Comparison of ENCODE assay signal across 19 cellular contexts in genomic region chr14:75572104-75572503, GRCh38. TPM values are rescaled to one million over a fixed set of nuclear protein-coding genes. Genes with fewer than 3 reads are reported as not detected.
DNase-seq lines count a peak whose midpoint lies in the region; ATAC-seq and TF ChIP-seq lines count a peak whose summit lies in the region.
"Had no signal": no experiment of that assay in that cellular context is flagged by ENCODE, and none has a peak within 500 bp of the region (broad histone marks: within the 10 kb centered on the region; RNA-seq: fewer than 3 reads in every experiment).

No MANE protein-coding gene starts in this region.

- H3K4me1 Mint-ChIP-seq in activated naive CD4-positive, alpha-beta T cell treated with anti-CD3 and anti-CD28 coated beads, Interleukin-2, amount 50 U/mL, for 24 hours = peaks cover 48% of the 10 kb centered on the region
- H3K4me1 Mint-ChIP-seq in activated T-helper 17 cell treated with anti-CD3 and anti-CD28 coated beads, Interleukin-2, amount 50 U/mL, for 72 hours = peaks cover 34% of the 10 kb centered on the region
- H3K4me1 Mint-ChIP-seq: IgD-negative memory B cell had no signal

- intact Hi-C loops in mucosa of descending colon (cut with DNase I, micrococcal nuclease) = no loop called here
- intact Hi-C loops in upper lobe of right lung (cut with DNase I) = no loop called here

- no peak for TF ChIP-seq CTCF in mucosa of descending colon (IDR thresholded peaks at IDR 0.05)
- TF ChIP-seq CTCF in upper lobe of right lung (IDR thresholded peaks at IDR 0.05) = no peak

- H3K4me1 ChIP-seq in mucosa of descending colon (ENCODE audit: low read depth) (no peaks in the 10 kb centered on the region), upper lobe of right lung (no peaks in the 10 kb centered on the region)

- peak overlapping the region; percentile 82 for H3K27ac Mint-ChIP-seq in activated naive CD4-positive, alpha-beta T cell treated with anti-CD3 and anti-CD28 coated beads, Interleukin-2, amount 50 U/mL, for 24 hours
- peak overlapping the region; percentile 98 for H3K27ac Mint-ChIP-seq in activated T-helper 17 cell treated with anti-CD3 and anti-CD28 coated beads, Interleukin-2, amount 50 U/mL, for 72 hours
- H3K27ac Mint-ChIP-seq: CD8-positive, alpha-beta T cell; H9; IgD-negative memory B cell had no signal

- H3K9me3 Mint-ChIP-seq in activated naive CD4-positive, alpha-beta T cell treated with anti-CD3 and anti-CD28 coated beads, Interleukin-2, amount 50 U/mL, for 24 hours = no peaks in the 10 kb centered on the region
- H3K9me3 Mint-ChIP-seq in activated T-helper 17 cell treated with anti-CD3 and anti-CD28 coated beads, Interleukin-2, amount 50 U/mL, for 72 hours = no peaks in the 10 kb centered on the region
- H3K9me3 Mint-ChIP-seq: CD8-positive, alpha-beta T cell; H9; IgD-negative memory B cell had no signal

- no peaks in the 10 kb centered on the region for H3K36me3 ChIP-seq in mucosa of descending colon (ENCODE audit: low read depth)
- H3K36me3 ChIP-seq in upper lobe of right lung = no peaks in the 10 kb centered on the region

- H3K27me3 Mint-ChIP-seq in activated naive CD4-positive, alpha-beta T cell treated with anti-CD3 and anti-CD28 coated beads, Interleukin-2, amount 50 U/mL, for 24 hours = no peaks in the 10 kb centered on the region
- H3K27me3 Mint-ChIP-seq in activated T-helper 17 cell treated with anti-CD3 and anti-CD28 coated beads, Interleukin-2, amount 50 U/mL, for 72 hours = no peaks in the 10 kb centered on the region
- H3K27me3 Mint-ChIP-seq: IgD-negative memory B cell had no signal

- DNase-seq in activated naive CD4-positive, alpha-beta T cell treated with anti-CD3 and anti-CD28 coated beads, Interleukin-2, amount 50 U/mL, for 16 hours = no peak
- DNase-seq in mucosa of descending colon (no peak), upper lobe of right lung (no peak), DMS53 (lab: John Stamatoyannopoulos, UW) (no peak)
- DNase-seq: CD8-positive, alpha-beta T cell; COR-L47; DMS153; DND-41; GM23248; H9 had no signal

- H3K27me3 ChIP-seq in upper lobe of right lung = no peaks in the 10 kb centered on the region

- no peak for ATAC-seq in activated T-helper 17 cell treated with anti-CD3 and anti-CD28 coated beads, Interleukin-2, amount 50 U/mL, for 72 hours (replicated peaks)
- ATAC-seq in mucosa of descending colon (peak; percentile 31), upper lobe of right lung (peak; percentile 73), HG03432 (IDR thresholded peaks at IDR 0.05; ENCODE audit: unreplicated experiment) (no peak), GM18861 (IDR thresholded peaks at IDR 0.05; ENCODE audit: unreplicated experiment) (no peak)
- ATAC-seq: CD8-positive, alpha-beta T cell had no signal

- H3K36me3 Mint-ChIP-seq in activated naive CD4-positive, alpha-beta T cell treated with anti-CD3 and anti-CD28 coated beads, Interleukin-2, amount 50 U/mL, for 24 hours = peaks cover 7% of the 10 kb centered on the region
- peaks cover 45% of the 10 kb centered on the region for H3K36me3 Mint-ChIP-seq in activated T-helper 17 cell treated with anti-CD3 and anti-CD28 coated beads, Interleukin-2, amount 50 U/mL, for 72 hours (ENCODE audit: low read depth)
- H3K36me3 Mint-ChIP-seq: CD8-positive, alpha-beta T cell had no signal

- H3K4me3 ChIP-seq in mucosa of descending colon (no peak overlapping the region), upper lobe of right lung (no peak overlapping the region)
- H3K4me3 ChIP-seq: GM23248 had no signal

- H3K9me3 ChIP-seq in mucosa of descending colon = no peaks in the 10 kb centered on the region
- H3K9me3 ChIP-seq in upper lobe of right lung = no peaks in the 10 kb centered on the region

- H3K27ac ChIP-seq in upper lobe of right lung = no peak overlapping the region
- H3K27ac ChIP-seq: 22Rv1, GM23248, HL-60 had no signal

- no peak overlapping the region for H3K4me3 Mint-ChIP-seq in activated naive CD4-positive, alpha-beta T cell treated with anti-CD3 and anti-CD28 coated beads, Interleukin-2, amount 50 U/mL, for 24 hours
- H3K4me3 Mint-ChIP-seq in activated T-helper 17 cell treated with anti-CD3 and anti-CD28 coated beads, Interleukin-2, amount 50 U/mL, for 72 hours = peak overlapping the region; percentile 80
- H3K4me3 Mint-ChIP-seq: CD14-positive monocyte; CD8-positive, alpha-beta T cell; H9 had no signal

RNA-seq across cellular contexts. Expression of gene FLVCR2, which starts 6.3 kb away (rescaled TPM):
- total RNA-seq in activated T-helper 17 cell treated with anti-CD3 and anti-CD28 coated beads, Interleukin-2, amount 50 U/mL, for 72 hours = 10 to 100 TPM in 1 of 2 donors, 1 to 10 TPM in 1; 8.5 to 18.5 TPM
- total RNA-seq in mucosa of descending colon (10 to 100 TPM; 19.2 to 37.5 (median 35.3) TPM), upper lobe of right lung (28.6 TPM)
- total RNA-seq: GM23248 had no signal

RNA-seq across cellular contexts. Expression of gene BATF, which starts 49.8 kb away (rescaled TPM):
- 100 to 1,000 TPM; 123 to 211 TPM for total RNA-seq in activated T-helper 17 cell treated with anti-CD3 and anti-CD28 coated beads, Interleukin-2, amount 50 U/mL, for 72 hours
- total RNA-seq in mucosa of descending colon = 1 to 10 TPM; 1.7 to 3.0 (median 2.3) TPM
- total RNA-seq in upper lobe of right lung = 4.9 TPM
- total RNA-seq: A673, GM23248, H9 had no signal

Comparison
In these comparisons a context has a peak if more than half of its experiments do, and no peak if none do; other contexts are left out.
1. ATAC-seq: peak in mucosa of descending colon (single experiment) and upper lobe of right lung (single experiment); none in activated T-helper 17 cell treated with anti-CD3 and anti-CD28 coated beads, Interleukin-2, amount 50 U/mL, for 72 hours (single experiment), HG03432 (single experiment) and GM18861 (single experiment).
2. RNA of gene BATF, which starts 49.8 kb away (total RNA-seq): 123 to 211 TPM in activated T-helper 17 cell treated with anti-CD3 and anti-CD28 coated beads, Interleukin-2, amount 50 U/mL, for 72 hours; 4.9 TPM in upper lobe of right lung (single experiment) and 1.7 to 3.0 TPM in mucosa of descending colon; every median in the first group is over 10 times any median in the second.